ENCODE assay signal across 29 cellular contexts in genomic region chr17:74181341-74181740, GRCh38.
"Had no signal": no experiment of that assay in that cellular context is flagged by ENCODE, and none has a peak within 500 bp of the region (broad histone marks: within the 10 kb centered on the region; RNA-seq: fewer than 3 reads in every experiment).

No MANE protein-coding gene starts in this region.

- DNase-seq: activated B cell treated with CpG ODN at 0.5 μM for 24 hours; activated CD4-positive, alpha-beta memory T cell treated with anti-CD3 and anti-CD28 coated beads for 36 hours; activated CD4-positive, alpha-beta T cell treated with anti-CD3 and anti-CD28 coated beads for 4 hours; activated CD4-positive, alpha-beta T cell treated with anti-CD3 and anti-CD28 coated beads, Interleukin-2, amount 50 U/mL, for 1 hour; activated CD4-positive, CD25-positive, alpha-beta regulatory T cell treated with anti-CD3 and anti-CD28 coated beads, Interleukin-2, amount 50 U/mL, for 72 hours; activated CD8-positive, alpha-beta memory T cell treated with anti-CD3 and anti-CD28 coated beads, Interleukin-2, amount 50 U/mL, for 4 hours; activated gamma-delta T cell treated with Interleukin-2 at 50 U/mL for 16 hours; activated naive CD4-positive, alpha-beta T cell treated with anti-CD3 and anti-CD28 coated beads for 36 hours; activated T-cell treated with anti-CD3 and anti-CD28 coated beads for 4 hours; activated T-cell treated with anti-CD3 and anti-CD28 coated beads, Interleukin-2, amount 50 U/mL, for 4 hours; adrenal gland; anterior cingulate cortex; caudate nucleus; cerebellar nuclear complex; Karpas-422; KBM-7; NCI-H1105; NCI-H1417 treated with DMSO at 0.1 percent for 48 hours; NCI-H1694; NCI-H1930; NCI-H2081 treated with DMSO at 0.1 percent for 48 hours; NCI-H345; NCI-H524 treated with DMSO at 0.1 percent for 48 hours; Right ventricle myocardium superior; SW 1271; T-helper 1 cell; T-helper 2 cell; T-helper 9 cell had no signal

- H3K9me3 ChIP-seq: adrenal gland had no signal

- H3K27me3 ChIP-seq: adrenal gland had no signal

- H3K36me3 ChIP-seq: adrenal gland had no signal

- H3K27ac ChIP-seq: VCaP had no signal

- H3K4me3 ChIP-seq: adrenal gland had no signal

- H3K4me1 ChIP-seq: adrenal gland had no signal
